In the genomic region with DNA sequence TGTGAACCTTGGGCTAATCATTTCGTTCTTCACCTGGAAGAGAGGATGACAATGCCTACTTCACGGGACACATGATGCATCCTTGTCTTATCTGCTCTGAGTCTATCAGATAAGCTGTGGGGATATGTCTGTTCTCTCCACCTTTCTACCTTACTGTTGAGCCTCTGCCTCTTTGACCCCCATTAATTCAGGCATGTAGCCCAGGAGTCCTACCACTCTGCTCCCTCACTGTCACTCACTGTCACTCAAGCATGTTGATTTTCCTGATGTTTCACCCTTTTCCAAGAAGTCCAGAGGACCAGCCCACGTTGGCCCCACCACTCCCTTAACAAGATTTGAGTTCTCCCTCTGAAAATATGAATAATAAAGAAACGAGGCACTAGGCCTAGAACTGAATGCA, we compare ENCODE assay signal across 20 cellular contexts. TPM values are rescaled to one million over a fixed set of nuclear protein-coding genes. Genes with fewer than 3 reads are reported as not detected.
DNase-seq lines count a peak whose midpoint lies in the region; ATAC-seq and TF ChIP-seq lines count a peak whose summit lies in the region.
"Had no signal": no experiment of that assay in that cellular context is flagged by ENCODE, and none has a peak within 500 bp of the region (broad histone marks: within the 10 kb centered on the region; RNA-seq: fewer than 3 reads in every experiment).

No MANE protein-coding gene starts in this region.

- H3K36me3 ChIP-seq in DOHH2 (ENCODE audit: control insufficient read depth, low read length) (no peaks in the 10 kb centered on the region), WERI-Rb-1 (no peaks in the 10 kb centered on the region), endodermal cell (ENCODE audit: control insufficient read depth, insufficient read depth, low read length) (no peaks in the 10 kb centered on the region)
- H3K36me3 ChIP-seq: BE2C, SJCRH30 had no signal

- H3K36me3 Mint-ChIP-seq in nephron (ENCODE audit: low read depth): peaks cover 4% of the 10 kb centered on the region
- no peaks in the 10 kb centered on the region for H3K36me3 Mint-ChIP-seq in stimulated activated memory B cell treated with anti-CD40 and anti-IgM and Interleukin-4, amounts not matched to agents 10 μg/mL and 1 μg/mL and 100 μg/mL, for 72 hours
- no peaks in the 10 kb centered on the region for H3K36me3 Mint-ChIP-seq in activated naive CD4-positive, alpha-beta T cell treated with anti-CD3 and anti-CD28 coated beads, Interleukin-2, amount 50 U/mL, for 72 hours
- no peaks in the 10 kb centered on the region for H3K36me3 Mint-ChIP-seq in endodermal cell (ENCODE audit: low read depth)

- ATAC-seq in stimulated activated memory B cell treated with anti-CD40 and anti-IgM and Interleukin-4, amounts not matched to agents 10 μg/mL and 1 μg/mL and 100 μg/mL, for 72 hours: no peak
- no peak for ATAC-seq in activated naive CD4-positive, alpha-beta T cell treated with anti-CD3 and anti-CD28 coated beads, Interleukin-2, amount 50 U/mL, for 72 hours

- H3K4me2 ChIP-seq in DOHH2 (ENCODE audit: low read length): peak overlapping the region; percentile 95
- H3K4me2 ChIP-seq: KMS-11 had no signal

- DNase-seq in WERI-Rb-1 (no peak), endodermal cell (no peak), NCI-H748 treated with DMSO at 0.1 percent for 48 hours (lab: John Stamatoyannopoulos, UW) (no peak)
- DNase-seq in activated naive CD4-positive, alpha-beta T cell treated with anti-CD3 and anti-CD28 coated beads, Interleukin-2, amount 50 U/mL, for 72 hours (ENCODE audit: low spot score in 2 of 2): no peak
- DNase-seq: CD4-positive, alpha-beta T cell; COR-L47; DND-41; H9; NCI-H1105 treated with DMSO at 0.1 percent for 48 hours; NCI-H2029 treated with DMSO at 0.1 percent for 48 hours; NCI-H2171; NCI-H524 treated with DMSO at 0.1 percent for 48 hours had no signal

- H3F3A ChIP-seq in DOHH2 (ENCODE audit: control insufficient read depth, insufficient read depth): peaks cover 13% of the 10 kb centered on the region; the same call in 1 of the 2 replicates

- H3K27ac Mint-ChIP-seq in nephron (peak overlapping the region; percentile 93 to 97 (median 97)), endodermal cell (no peak overlapping the region)
- H3K27ac Mint-ChIP-seq in stimulated activated memory B cell treated with anti-CD40 and anti-IgM and Interleukin-4, amounts not matched to agents 10 μg/mL and 1 μg/mL and 100 μg/mL, for 72 hours: peak overlapping the region; percentile 55
- H3K27ac Mint-ChIP-seq in activated naive CD4-positive, alpha-beta T cell treated with anti-CD3 and anti-CD28 coated beads, Interleukin-2, amount 50 U/mL, for 72 hours: no peak overlapping the region
- H3K27ac Mint-ChIP-seq: CD4-positive, alpha-beta T cell; H9 had no signal

- H3K4me3 Mint-ChIP-seq in nephron (peak overlapping the region; percentile 21 to 27 (median 27)), endodermal cell (no peak overlapping the region)
- H3K4me3 Mint-ChIP-seq in stimulated activated memory B cell treated with anti-CD40 and anti-IgM and Interleukin-4, amounts not matched to agents 10 μg/mL and 1 μg/mL and 100 μg/mL, for 72 hours: no peak overlapping the region
- H3K4me3 Mint-ChIP-seq: CD4-positive, alpha-beta T cell; H9 had no signal

- H3K4me1 ChIP-seq in DOHH2 (ENCODE audit: control insufficient read depth, low read length) (peaks cover 79% of the 10 kb centered on the region), endodermal cell (ENCODE audit: control insufficient read depth, insufficient read depth, low read length) (no peaks in the 10 kb centered on the region)

- H3K9me3 ChIP-seq in DOHH2 (ENCODE audit: control insufficient read depth, insufficient read depth, low read length): no peaks in the 10 kb centered on the region
- H3K9me3 ChIP-seq in WERI-Rb-1 (ENCODE audit: severe bottlenecking): no peaks in the 10 kb centered on the region
- no peaks in the 10 kb centered on the region for H3K9me3 ChIP-seq in endodermal cell (ENCODE audit: control insufficient read depth, low read length)
- H3K9me3 ChIP-seq: A549, BE2C, SJCRH30 had no signal

- TF ChIP-seq CTCF in DOHH2 (IDR thresholded peaks at IDR 0.05; ENCODE audit: low read depth, low read length, poor library complexity, severe bottlenecking) (no peak), WERI-Rb-1 (IDR thresholded peaks at IDR 0.05; ENCODE audit: low read depth, low read length) (no peak), nephron (IDR thresholded peaks at IDR 0.05; ENCODE audit: unreplicated experiment in 3 of 3) (no peak), endodermal cell (conservative IDR thresholded peaks at IDR 0.05) (no peak)

- WGBS in endodermal cell (ENCODE audit: insufficient coverage in 1 of 2, insufficient read length in 1 of 2), 2 experiments: 57 to 80% methylated on average over 1 to 4 of the region's 4 CpGs

- H3K79me2 ChIP-seq in DOHH2 (ENCODE audit: control insufficient read depth, low read length): no peaks in the 10 kb centered on the region

- H4K20me1 ChIP-seq in DOHH2 (ENCODE audit: control insufficient read depth, insufficient read depth, low read depth, low read length): no peaks in the 10 kb centered on the region

- peaks cover 78% of the 10 kb centered on the region for H3K4me1 Mint-ChIP-seq in nephron
- H3K4me1 Mint-ChIP-seq in stimulated activated memory B cell treated with anti-CD40 and anti-IgM and Interleukin-4, amounts not matched to agents 10 μg/mL and 1 μg/mL and 100 μg/mL, for 72 hours: peaks cover 42% of the 10 kb centered on the region
- H3K4me1 Mint-ChIP-seq in endodermal cell: peaks cover 2% of the 10 kb centered on the region

- H3K27me3 Mint-ChIP-seq in nephron (ENCODE audit: low read depth) (peaks cover 9% of the 10 kb centered on the region), endodermal cell (ENCODE audit: insufficient read depth) (peaks cover 100% of the 10 kb centered on the region)
- H3K27me3 Mint-ChIP-seq in stimulated activated memory B cell treated with anti-CD40 and anti-IgM and Interleukin-4, amounts not matched to agents 10 μg/mL and 1 μg/mL and 100 μg/mL, for 72 hours: peaks cover 56% of the 10 kb centered on the region

- H3K27me3 ChIP-seq in DOHH2 (ENCODE audit: control insufficient read depth, low read length) (no peaks in the 10 kb centered on the region), WERI-Rb-1 (ENCODE audit: insufficient read depth, low read depth, severe bottlenecking) (no peaks in the 10 kb centered on the region), endodermal cell (ENCODE audit: control insufficient read depth, insufficient read depth, low read length, poor library complexity, severe bottlenecking) (peaks cover 90% of the 10 kb centered on the region)
- H3K27me3 ChIP-seq: BE2C, SJCRH30 had no signal

- H3K9me3 Mint-ChIP-seq in nephron (no peaks in the 10 kb centered on the region), endodermal cell (no peaks in the 10 kb centered on the region)
- no peaks in the 10 kb centered on the region for H3K9me3 Mint-ChIP-seq in stimulated activated memory B cell treated with anti-CD40 and anti-IgM and Interleukin-4, amounts not matched to agents 10 μg/mL and 1 μg/mL and 100 μg/mL, for 72 hours
- H3K9me3 Mint-ChIP-seq in activated naive CD4-positive, alpha-beta T cell treated with anti-CD3 and anti-CD28 coated beads, Interleukin-2, amount 50 U/mL, for 72 hours: no peaks in the 10 kb centered on the region
- H3K9me3 Mint-ChIP-seq: CD4-positive, alpha-beta T cell; H9 had no signal

- H3K4me3 ChIP-seq in DOHH2 (ENCODE audit: low read length) (peak overlapping the region; percentile 71; the same call in 1 of the 2 replicates), WERI-Rb-1 (ENCODE audit: low read depth, low read length) (no peak overlapping the region), endodermal cell (ENCODE audit: low read length) (no peak overlapping the region)
- H3K4me3 ChIP-seq: A549, GM23248 had no signal

- no peak overlapping the region for H3K9ac ChIP-seq in endodermal cell (ENCODE audit: extremely low read depth, low read length, poor library complexity, severe bottlenecking)
- H3K9ac ChIP-seq: GM23248, KMS-11 had no signal

- H3K27ac ChIP-seq in DOHH2 (ENCODE audit: low read depth, low read length) (peak overlapping the region; percentile 84), WERI-Rb-1 (peak overlapping the region; percentile 56), endodermal cell (ENCODE audit: low read depth, low read length) (no peak overlapping the region)
- H3K27ac ChIP-seq: GM23248, KMS-11, SJCRH30 had no signal

- H3K9me2 ChIP-seq in DOHH2 (replicated peaks; ENCODE audit: control insufficient read depth, low read length): no peaks in the 10 kb centered on the region

RNA-seq across cellular contexts. Expression of gene SMUG1, which starts 6.3 kb away (rescaled TPM):
- total RNA-seq in activated naive CD4-positive, alpha-beta T cell treated with anti-CD3 and anti-CD28 coated beads, Interleukin-2, amount 50 U/mL, for 72 hours: 10 to 100 TPM; 18.0 to 25.9 TPM
- 10 to 100 TPM; 32.4 to 37.2 TPM for total RNA-seq in endodermal cell
- 28.1 TPM for polyA plus RNA-seq in endodermal cell (2013, experiment 1 of 2)
- polyA plus RNA-seq in endodermal cell (2013, experiment 2 of 2): 21.6 TPM

Comparison
In these comparisons a context has a peak if more than half of its experiments do, and no peak if none do; other contexts are left out.
1. H3K27ac Mint-ChIP-seq: peak in nephron (3 of 3) and stimulated activated memory B cell treated with anti-CD40 and anti-IgM and Interleukin-4, amounts not matched to agents 10 μg/mL and 1 μg/mL and 100 μg/mL, for 72 hours (single experiment); none in activated naive CD4-positive, alpha-beta T cell treated with anti-CD3 and anti-CD28 coated beads, Interleukin-2, amount 50 U/mL, for 72 hours (0 of 2) and endodermal cell (single experiment).
2. H3K4me3 Mint-ChIP-seq: peak in nephron (3 of 3); none in stimulated activated memory B cell treated with anti-CD40 and anti-IgM and Interleukin-4, amounts not matched to agents 10 μg/mL and 1 μg/mL and 100 μg/mL, for 72 hours (single experiment) and endodermal cell (single experiment).